ENCODE assay signal across 8 cellular contexts in the genomic region with DNA sequence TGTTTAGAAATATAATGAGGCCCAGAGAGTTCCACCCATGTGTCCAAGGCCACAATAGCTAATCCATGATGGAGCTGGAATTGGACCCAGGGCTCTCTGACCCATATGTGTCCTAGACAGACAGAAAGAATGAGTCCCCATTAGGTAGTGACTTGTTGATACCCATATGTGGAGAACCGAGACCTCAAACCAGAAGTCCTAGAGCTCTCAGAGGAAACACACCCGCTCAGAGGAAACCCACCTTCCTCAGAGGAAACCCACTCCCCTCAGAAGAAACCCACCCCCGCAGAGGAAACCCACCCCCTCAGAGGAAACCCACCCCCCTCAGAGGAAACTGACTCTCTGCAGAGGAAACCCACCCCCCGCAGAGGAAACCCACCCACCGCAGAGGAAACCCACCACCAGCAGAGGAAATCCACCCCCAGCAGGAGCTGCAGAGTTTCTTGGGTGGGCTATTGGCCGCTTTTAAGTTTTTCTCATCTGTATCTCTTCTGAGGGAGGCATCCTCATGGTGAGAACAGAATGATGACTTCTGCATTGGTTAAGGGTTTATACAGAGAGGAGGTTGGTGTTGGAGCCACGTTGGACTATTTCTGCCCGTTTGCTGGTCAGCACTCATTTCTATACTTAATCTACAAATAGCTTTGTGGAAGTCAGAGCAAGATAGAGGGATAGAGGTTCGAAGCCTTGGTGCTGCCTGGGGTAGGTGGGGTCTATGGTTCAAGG. TPM values are rescaled to one million over a fixed set of nuclear protein-coding genes. Genes with fewer than 3 reads are reported as not detected.
DNase-seq lines count a peak whose midpoint lies in the region; ATAC-seq and TF ChIP-seq lines count a peak whose summit lies in the region.
"Not testable (repeated sequence)": the region's sequence is repeated elsewhere in the genome, so short reads cannot be mapped to it uniquely, and the experiment has no call there.
"Had no signal": no experiment of that assay in that cellular context is flagged by ENCODE, and none has a peak within 500 bp of the region (broad histone marks: within the 10 kb centered on the region; RNA-seq: fewer than 3 reads in every experiment).

No MANE protein-coding gene starts in this region.

- H3K79me2 ChIP-seq in DND-41 (ENCODE audit: insufficient read depth, low read length); SK-N-SH (ENCODE audit: insufficient read depth); mammary epithelial cell (ENCODE audit: insufficient read depth, low read length): not testable (repeated sequence)

- not testable (repeated sequence) for H3K9ac ChIP-seq in DND-41 (ENCODE audit: low read depth, low read length); SK-N-SH; mammary epithelial cell (ENCODE audit: insufficient read depth, low read length)

- H3K4me1 ChIP-seq in DND-41 (ENCODE audit: insufficient read depth, low read length); SK-N-SH (ENCODE audit: control insufficient read depth in 1 of 2, insufficient read depth in 2 of 2, low read depth in 1 of 2, low read length in 1 of 2); mammary epithelial cell (ENCODE audit: insufficient read depth, low read length); naive thymus-derived CD4-positive, alpha-beta T cell (ENCODE audit: control insufficient read depth in 2 of 2, insufficient read depth in 2 of 2, low read length in 2 of 2): not testable (repeated sequence)
- peaks cover 0 to 17% (median 3%) of the 10 kb centered on the region in 9 donors for H3K4me1 ChIP-seq in heart right ventricle

- H3K9me2 ChIP-seq in SK-N-SH = not testable (repeated sequence)

- CTCF ChIA-PET in SK-N-SH (lab: Yijun Ruan, JAX); activated CD8-positive, alpha-beta memory T cell treated with anti-CD3 and anti-CD28 coated beads, Interleukin-2, amount 10 ng/mL, durations not matched to agents 7 days and 5 days (lab: Charles Lee); mammary epithelial cell (lab: Charles Lee; ENCODE audit: low non-redundant PET); naive thymus-derived CD4-positive, alpha-beta T cell (lab: Charles Lee): not testable (repeated sequence)

- H3K27ac Mint-ChIP-seq in activated CD8-positive, alpha-beta memory T cell treated with anti-CD3 and anti-CD28 coated beads, Interleukin-2, amount 10 ng/mL, durations not matched to agents 7 days and 5 days = peak overlapping the region; percentile 59
- not testable (repeated sequence) for H3K27ac Mint-ChIP-seq in naive thymus-derived CD4-positive, alpha-beta T cell; stimulated activated effector memory CD8-positive, alpha-beta T cell treated with anti-CD3 and anti-CD28 coated beads, Interleukin-12 subunit alpha, Interleukin-12 subunit beta, amount 100 ng/mL, for 72 hours

- in situ Hi-C loops in mammary epithelial cell (cut with MboI; ENCODE audit: low sequenced_read_pairs in 2 of 2) = not testable (repeated sequence)

- not testable (repeated sequence) for H3K9me3 ChIP-seq in DND-41 (ENCODE audit: insufficient read depth, low read length, severe bottlenecking); SK-N-SH; mammary epithelial cell (replicated peaks; ENCODE audit: insufficient read depth, low read length); heart right ventricle; naive thymus-derived CD4-positive, alpha-beta T cell (ENCODE audit: control insufficient read depth in 2 of 3, low read length in 3 of 3)

- not testable (repeated sequence) for H4K20me1 ChIP-seq in DND-41 (ENCODE audit: insufficient read depth, low read length); SK-N-SH (ENCODE audit: insufficient read depth); mammary epithelial cell (ENCODE audit: insufficient read depth, low read length)

- 96% methylated on average over 8 of the region's 9 CpGs for WGBS in SK-N-SH (ENCODE audit: low lambda C conversion rate)
- 100% methylated on average over 2 of the region's 9 CpGs for WGBS in mammary epithelial cell (ENCODE audit: low coverage, missing lambda C conversion rate)
- WGBS in heart right ventricle, 2 donors = 58 to 63% methylated on average over 9 of the region's 9 CpGs

- not testable (repeated sequence) for TF ChIP-seq CTCF in DND-41 (IDR thresholded peaks at IDR 0.05; ENCODE audit: borderline replicate concordance, extremely low read depth, low read length, poor library complexity, severe bottlenecking); SK-N-SH (IDR thresholded peaks at IDR 0.05); mammary epithelial cell (conservative IDR thresholded peaks at IDR 0.05 in 1 of 2, IDR thresholded peaks at IDR 0.05 in 1 of 2; ENCODE audit: extremely low read depth in 1 of 2, insufficient read depth in 1 of 2, low read depth in 1 of 2, low read length in 2 of 2); heart right ventricle (IDR thresholded peaks at IDR 0.05)

- not testable (repeated sequence) for H3K4me3 ChIP-seq in DND-41 (ENCODE audit: low read depth in 1 of 2, low read length in 2 of 2); SK-N-SH (ENCODE audit: low read depth in 2 of 2, low read length in 1 of 2); mammary epithelial cell (replicated peaks in 1 of 3; ENCODE audit: insufficient read depth in 1 of 3, low read depth in 2 of 3, low read length in 3 of 3); heart right ventricle; naive thymus-derived CD4-positive, alpha-beta T cell (ENCODE audit: low read length)

- H3K4me1 Mint-ChIP-seq in activated CD8-positive, alpha-beta memory T cell treated with anti-CD3 and anti-CD28 coated beads, Interleukin-2, amount 10 ng/mL, durations not matched to agents 7 days and 5 days = peaks cover 32% of the 10 kb centered on the region
- peaks cover 0 to 37% (median 16%) of the 10 kb centered on the region in 7 donors for H3K4me1 Mint-ChIP-seq in naive thymus-derived CD4-positive, alpha-beta T cell
- peaks cover 20% of the 10 kb centered on the region for H3K4me1 Mint-ChIP-seq in stimulated activated effector memory CD8-positive, alpha-beta T cell treated with anti-CD3 and anti-CD28 coated beads, Interleukin-12 subunit alpha, Interleukin-12 subunit beta, amount 100 ng/mL, for 72 hours

- dilution Hi-C loops in mammary epithelial cell (cut with HindIII; ENCODE audit: low sequenced_read_pairs) = not testable (repeated sequence)

- intact Hi-C loops in mammary epithelial cell (cut with micrococcal nuclease); heart right ventricle (cut with DNase I); naive thymus-derived CD4-positive, alpha-beta T cell (cut with micrococcal nuclease): not testable (repeated sequence)

- not testable (repeated sequence) for H3K4me2 ChIP-seq in DND-41 (ENCODE audit: insufficient read depth, low read length); SK-N-SH; mammary epithelial cell (ENCODE audit: insufficient read depth, low read depth, low read length)

- not testable (repeated sequence) for BruUV-seq in mammary epithelial cell (replicated peaks; lab: Mats Ljungman, UMichigan)

- not testable (repeated sequence) for TF ChIP-seq EP300 in SK-N-SH (IDR thresholded peaks at IDR 0.05; ENCODE audit: borderline replicate concordance in 1 of 2, low read depth in 1 of 2, low read length in 1 of 2)

- H2AFZ ChIP-seq in DND-41 (ENCODE audit: low read depth, low read length); SK-N-SH (ENCODE audit: low read depth); mammary epithelial cell (ENCODE audit: low read depth, low read length): not testable (repeated sequence)

- H3K4me3 Mint-ChIP-seq in activated CD8-positive, alpha-beta memory T cell treated with anti-CD3 and anti-CD28 coated beads, Interleukin-2, amount 10 ng/mL, durations not matched to agents 7 days and 5 days; stimulated activated effector memory CD8-positive, alpha-beta T cell treated with anti-CD3 and anti-CD28 coated beads, Interleukin-12 subunit alpha, Interleukin-12 subunit beta, amount 100 ng/mL, for 72 hours: not testable (repeated sequence)
- peak overlapping the region in 6 of 10 donors; percentile 3 to 52 (median 38) for H3K4me3 Mint-ChIP-seq in naive thymus-derived CD4-positive, alpha-beta T cell

- not testable (repeated sequence) for H3K27me3 ChIP-seq in DND-41 (ENCODE audit: insufficient read depth, low read length, poor library complexity); SK-N-SH (ENCODE audit: insufficient read depth); mammary epithelial cell (ENCODE audit: insufficient read depth, low read length); heart right ventricle; naive thymus-derived CD4-positive, alpha-beta T cell (ENCODE audit: control insufficient read depth in 2 of 2, insufficient read depth in 2 of 2, low read length in 2 of 2)

- TF ChIP-seq RAD21 in SK-N-SH (IDR thresholded peaks at IDR 0.05; ENCODE audit: low read length) = not testable (repeated sequence)

- POLR2A ChIA-PET in SK-N-SH (lab: Yijun Ruan, JAX); naive thymus-derived CD4-positive, alpha-beta T cell (lab: Charles Lee): not testable (repeated sequence)

- not testable (repeated sequence) for H3K27ac ChIP-seq in DND-41 (ENCODE audit: low read length); naive thymus-derived CD4-positive, alpha-beta T cell (ENCODE audit: low read depth, low read length)
- H3K27ac ChIP-seq in SK-N-SH (ENCODE audit: low read depth in 2 of 2, low read length in 1 of 2) (peak overlapping the region; percentile 29 to 74; a peak in 2 of 4 replicates), mammary epithelial cell (ENCODE audit: insufficient read depth, low read depth, low read length) (peak overlapping the region; percentile 40), heart right ventricle (peak overlapping the region in 2 of 10 donors; percentile 16 to 67)

- not testable (repeated sequence) for H3F3A ChIP-seq in SK-N-SH (replicated peaks; ENCODE audit: insufficient read depth)

- H3K27me3 Mint-ChIP-seq in activated CD8-positive, alpha-beta memory T cell treated with anti-CD3 and anti-CD28 coated beads, Interleukin-2, amount 10 ng/mL, durations not matched to agents 7 days and 5 days = peaks cover 33% of the 10 kb centered on the region
- H3K27me3 Mint-ChIP-seq in naive thymus-derived CD4-positive, alpha-beta T cell = peaks cover 5 to 18% (median 11%) of the 10 kb centered on the region in 5 donors

- not testable (repeated sequence) for H3K36me3 ChIP-seq in DND-41 (ENCODE audit: insufficient read depth, low read length); mammary epithelial cell (ENCODE audit: insufficient read depth, low read length); naive thymus-derived CD4-positive, alpha-beta T cell (ENCODE audit: control insufficient read depth in 2 of 3, insufficient read depth in 3 of 3, low read length in 3 of 3)
- H3K36me3 ChIP-seq in SK-N-SH (replicated peaks in 1 of 2; ENCODE audit: control insufficient read depth in 1 of 2, insufficient read depth in 2 of 2, low read length in 1 of 2) (peaks cover 6 to 24% of the 10 kb centered on the region in 2 experiments), heart right ventricle (peaks cover 0 to 42% (median 12%) of the 10 kb centered on the region in 9 donors)

- not testable (repeated sequence) for H3K9me3 Mint-ChIP-seq in activated CD8-positive, alpha-beta memory T cell treated with anti-CD3 and anti-CD28 coated beads, Interleukin-2, amount 10 ng/mL, durations not matched to agents 7 days and 5 days (ENCODE audit: low read depth); naive thymus-derived CD4-positive, alpha-beta T cell; stimulated activated effector memory CD8-positive, alpha-beta T cell treated with anti-CD3 and anti-CD28 coated beads, Interleukin-12 subunit alpha, Interleukin-12 subunit beta, amount 100 ng/mL, for 72 hours

- not testable (repeated sequence) for H3K36me3 Mint-ChIP-seq in activated CD8-positive, alpha-beta memory T cell treated with anti-CD3 and anti-CD28 coated beads, Interleukin-2, amount 10 ng/mL, durations not matched to agents 7 days and 5 days; naive thymus-derived CD4-positive, alpha-beta T cell; stimulated activated effector memory CD8-positive, alpha-beta T cell treated with anti-CD3 and anti-CD28 coated beads, Interleukin-12 subunit alpha, Interleukin-12 subunit beta, amount 100 ng/mL, for 72 hours

- peak; percentile 42 for DNase-seq in DND-41
- not testable (repeated sequence) for DNase-seq in SK-N-SH; activated CD8-positive, alpha-beta memory T cell treated with anti-CD3 and anti-CD28 coated beads, Interleukin-2, amount 10 ng/mL, durations not matched to agents 7 days and 5 days; mammary epithelial cell; heart right ventricle; naive thymus-derived CD4-positive, alpha-beta T cell; stimulated activated effector memory CD8-positive, alpha-beta T cell treated with anti-CD3 and anti-CD28 coated beads, Interleukin-12 subunit alpha, Interleukin-12 subunit beta, amount 100 ng/mL, for 72 hours (ENCODE audit: low spot score in 2 of 2)

- ATAC-seq in DND-41 (ENCODE audit: insufficient read depth, low read depth) = peak; percentile 66; the same call in 2 of the 3 replicates
- peak; percentile 60 for ATAC-seq in activated CD8-positive, alpha-beta memory T cell treated with anti-CD3 and anti-CD28 coated beads, Interleukin-2, amount 10 ng/mL, durations not matched to agents 7 days and 5 days
- peak in 6 of 8 donors; percentile 10 to 54 (median 42) for ATAC-seq in heart right ventricle
- peak; percentile 20 for ATAC-seq in naive thymus-derived CD4-positive, alpha-beta T cell
- ATAC-seq in stimulated activated effector memory CD8-positive, alpha-beta T cell treated with anti-CD3 and anti-CD28 coated beads, Interleukin-12 subunit alpha, Interleukin-12 subunit beta, amount 100 ng/mL, for 72 hours = peak; percentile 63

RNA-seq across cellular contexts. Expression of a gene that starts 34.9 kb away (rescaled TPM):
- polyA plus RNA-seq in SK-N-SH (2012; rRNA removed) (211 and 219 TPM in 2 replicates), mammary epithelial cell (111 TPM), heart right ventricle (10 to 100 TPM; 32.2 to 36.7 TPM)
- polyA plus RNA-seq in SK-N-SH (2012; cell fraction: cytosol; rRNA removed) = 262 TPM in 2 replicates
- polyA plus RNA-seq in SK-N-SH (2012; cell fraction: nucleus; rRNA removed) = 143 and 147 TPM in 2 replicates
- total RNA-seq in activated CD8-positive, alpha-beta memory T cell treated with anti-CD3 and anti-CD28 coated beads, Interleukin-2, amount 10 ng/mL, durations not matched to agents 7 days and 5 days = 1 to 10 TPM in 1 of 2 experiments, under 1 TPM in 1; 0.53 to 1.5 TPM
- total RNA-seq in mammary epithelial cell (100 to 1,000 TPM; 129 to 301 TPM), heart right ventricle (100 to 1,000 TPM; 103 to 158 (median 122) TPM)
- 123 TPM for polyA minus RNA-seq in mammary epithelial cell
- total RNA-seq in naive thymus-derived CD4-positive, alpha-beta T cell = 1 to 10 TPM in 1 of 5 experiments, under 1 TPM in 4; 0.32 to 3.4 (median 0.77) TPM
- polyA plus RNA-seq in naive thymus-derived CD4-positive, alpha-beta T cell = under 1 TPM in 1 of 2 donors, not detected in 1; 0.22 TPM
- total RNA-seq: CD4-positive, alpha-beta T cell had no signal

Comparison
In these comparisons a context has a peak if more than half of its experiments do, and no peak if none do; other contexts are left out.
1. RNA of a gene that starts 34.9 kb away (total RNA-seq): 129 to 301 TPM in mammary epithelial cell and 103 to 158 TPM in heart right ventricle; 0.53 to 1.5 TPM in activated CD8-positive, alpha-beta memory T cell treated with anti-CD3 and anti-CD28 coated beads, Interleukin-2, amount 10 ng/mL, durations not matched to agents 7 days and 5 days and 0.32 to 3.4 TPM in naive thymus-derived CD4-positive, alpha-beta T cell; every median in the first group is over 10 times any median in the second.
2. Peak in every context shown above with its lines, with median percentiles within 50 percentile points of each other: ATAC-seq.